In genomic region chr4:49147143-49147542, GRCh38 we compare ENCODE assay signal across 8 cellular contexts.
DNase-seq lines count a peak whose midpoint lies in the region; ATAC-seq lines count a peak whose summit lies in the region.
"Not testable (repeated sequence)": the region's sequence is repeated elsewhere in the genome, so short reads cannot be mapped to it uniquely, and the experiment has no call there.

No MANE protein-coding gene starts in this region.

- H3K27me3 Mint-ChIP-seq in activated CD8-positive, alpha-beta memory T cell treated with anti-CD3 and anti-CD28 coated beads, Interleukin-2, amount 10 ng/mL, durations not matched to agents 7 days and 5 days; stimulated activated memory B cell treated with anti-CD40 and anti-IgM and Interleukin-4, amounts not matched to agents 10 μg/mL and 1 μg/mL and 100 μg/mL, for 72 hours: not testable (repeated sequence)

- CTCF ChIA-PET in activated CD8-positive, alpha-beta memory T cell treated with anti-CD3 and anti-CD28 coated beads, Interleukin-2, amount 10 ng/mL, durations not matched to agents 7 days and 5 days (lab: Charles Lee), result not testable (repeated sequence)

- not testable (repeated sequence) for H3K4me3 Mint-ChIP-seq in activated CD8-positive, alpha-beta memory T cell treated with anti-CD3 and anti-CD28 coated beads, Interleukin-2, amount 10 ng/mL, durations not matched to agents 7 days and 5 days; stimulated activated memory B cell treated with anti-CD40 and anti-IgM and Interleukin-4, amounts not matched to agents 10 μg/mL and 1 μg/mL and 100 μg/mL, for 72 hours

- intact Hi-C loops in left cardiac atrium (cut with DNase I), result not testable (repeated sequence)

- not testable (repeated sequence) for H3K27ac Mint-ChIP-seq in activated CD8-positive, alpha-beta memory T cell treated with anti-CD3 and anti-CD28 coated beads, Interleukin-2, amount 10 ng/mL, durations not matched to agents 7 days and 5 days; stimulated activated memory B cell treated with anti-CD40 and anti-IgM and Interleukin-4, amounts not matched to agents 10 μg/mL and 1 μg/mL and 100 μg/mL, for 72 hours

- H3K4me1 Mint-ChIP-seq in activated CD8-positive, alpha-beta memory T cell treated with anti-CD3 and anti-CD28 coated beads, Interleukin-2, amount 10 ng/mL, durations not matched to agents 7 days and 5 days; stimulated activated memory B cell treated with anti-CD40 and anti-IgM and Interleukin-4, amounts not matched to agents 10 μg/mL and 1 μg/mL and 100 μg/mL, for 72 hours: not testable (repeated sequence)

- DNase-seq in activated CD8-positive, alpha-beta memory T cell treated with anti-CD3 and anti-CD28 coated beads, Interleukin-2, amount 10 ng/mL, durations not matched to agents 7 days and 5 days; left cardiac atrium: not testable (repeated sequence)

- peaks cover 40% of the 10 kb centered on the region for H3K9me3 Mint-ChIP-seq in activated CD8-positive, alpha-beta memory T cell treated with anti-CD3 and anti-CD28 coated beads, Interleukin-2, amount 10 ng/mL, durations not matched to agents 7 days and 5 days (ENCODE audit: low read depth)
- H3K9me3 Mint-ChIP-seq in stimulated activated memory B cell treated with anti-CD40 and anti-IgM and Interleukin-4, amounts not matched to agents 10 μg/mL and 1 μg/mL and 100 μg/mL, for 72 hours, result peaks cover 84% of the 10 kb centered on the region

- peaks cover 67% of the 10 kb centered on the region for H3K36me3 Mint-ChIP-seq in activated CD8-positive, alpha-beta memory T cell treated with anti-CD3 and anti-CD28 coated beads, Interleukin-2, amount 10 ng/mL, durations not matched to agents 7 days and 5 days
- peaks cover 30% of the 10 kb centered on the region for H3K36me3 Mint-ChIP-seq in stimulated activated memory B cell treated with anti-CD40 and anti-IgM and Interleukin-4, amounts not matched to agents 10 μg/mL and 1 μg/mL and 100 μg/mL, for 72 hours

- ATAC-seq in GM18502 (IDR thresholded peaks at IDR 0.05; ENCODE audit: poor library complexity, unreplicated experiment), result peak; percentile 67
- peak; percentile 62 for ATAC-seq in GM19395 (IDR thresholded peaks at IDR 0.05; ENCODE audit: unreplicated experiment)
- peak; percentile 54 for ATAC-seq in GM21737 (IDR thresholded peaks at IDR 0.05; ENCODE audit: unreplicated experiment)
- ATAC-seq in HG02981 (IDR thresholded peaks at IDR 0.05; ENCODE audit: unreplicated experiment), result peak; percentile 55
- ATAC-seq in HG03457 (IDR thresholded peaks at IDR 0.05; ENCODE audit: unreplicated experiment), result peak; percentile 47
- peak; percentile 56 for ATAC-seq in activated CD8-positive, alpha-beta memory T cell treated with anti-CD3 and anti-CD28 coated beads, Interleukin-2, amount 10 ng/mL, durations not matched to agents 7 days and 5 days
- ATAC-seq in left cardiac atrium, result peak; percentile 58 to 79
- ATAC-seq in stimulated activated memory B cell treated with anti-CD40 and anti-IgM and Interleukin-4, amounts not matched to agents 10 μg/mL and 1 μg/mL and 100 μg/mL, for 72 hours, result peak; percentile 78
